ENCODE assay signal across 2 cellular contexts in the genomic region with DNA sequence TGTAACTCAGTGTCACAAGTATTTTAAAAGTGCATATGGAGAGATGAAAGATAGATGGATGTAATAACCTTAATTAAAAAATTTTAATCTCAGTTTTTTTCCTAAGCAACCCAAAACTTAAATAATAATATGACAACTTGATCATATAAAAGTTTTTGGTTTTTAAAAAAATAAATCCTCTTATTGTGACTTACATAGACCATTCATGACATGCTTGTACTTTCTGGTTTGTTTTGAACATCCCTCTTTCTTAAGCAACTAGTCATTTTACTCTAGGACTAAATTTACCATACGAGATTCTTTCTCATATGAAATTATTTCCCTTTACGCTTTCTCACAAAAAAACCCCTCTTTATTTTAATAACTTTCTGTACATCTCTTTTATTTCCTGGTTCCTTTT.
TF ChIP-seq lines count a peak whose summit lies in the region.

No MANE protein-coding gene starts in this region.

TF ChIP-seq in HEK293, 187 proteins besides CTCF, POLR2A, EP300 and RAD21:
- TF ChIP-seq KLF8 (tag by site-specific recombination; IDR thresholded peaks at IDR 0.05) (no peak), SETDB1 (IDR thresholded peaks at IDR 0.05; ENCODE audit: insufficient read length, low read length) (peak; percentile 99), TRIM28 (IDR thresholded peaks at IDR 0.05; ENCODE audit: borderline replicate concordance, low read length) (peak; percentile 80; the same call in 1 of the 2 replicates)

TF ChIP-seq in H1, 55 proteins besides CTCF, POLR2A, EP300 and RAD21:
- TF ChIP-seq GTF2F1 (IDR thresholded peaks at IDR 0.05; ENCODE audit: borderline replicate concordance, low read depth, low read length) (no peak), SUZ12 (IDR thresholded peaks at IDR 0.05; ENCODE audit: low read length) (no peak), TAF1 (IDR thresholded peaks at IDR 0.05; ENCODE audit: low read depth, low read length) (no peak), SP4 (IDR thresholded peaks at IDR 0.05; ENCODE audit: low read length) (no peak), YY1 (IDR thresholded peaks at IDR 0.05; ENCODE audit: low read depth, low read length) (no peak), SIN3A (conservative IDR thresholded peaks at IDR 0.05 in 1 of 2, IDR thresholded peaks at IDR 0.05 in 1 of 2; ENCODE audit: low read depth in 1 of 2, low read length in 2 of 2) (no peak), CTBP2 (IDR thresholded peaks at IDR 0.05; ENCODE audit: borderline replicate concordance, insufficient read depth, insufficient read length, low read length) (no peak)
